ENCODE assay signal across 1 cellular context in the genomic region with DNA sequence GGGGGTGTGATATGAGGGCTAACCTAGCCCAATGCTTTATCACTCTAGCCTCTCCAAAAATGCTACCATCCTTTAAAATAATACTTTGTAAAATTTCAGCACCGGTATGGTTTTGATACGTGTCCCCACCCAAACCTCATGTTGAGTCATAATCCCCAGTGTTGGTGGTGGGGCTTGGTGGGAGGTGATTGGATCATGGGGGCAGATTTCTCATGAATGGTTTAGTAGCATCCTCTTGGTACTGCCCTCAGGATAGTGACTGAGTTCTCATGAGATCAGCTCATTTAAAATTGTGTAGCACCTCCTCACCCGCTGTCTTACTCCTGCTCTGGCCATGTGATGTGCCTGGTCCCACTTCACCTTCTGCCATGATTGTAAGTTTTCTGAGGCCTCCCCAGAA.
TF ChIP-seq lines count a peak whose summit lies in the region.

No MANE protein-coding gene starts in this region.

TF ChIP-seq in SK-N-SH, 30 proteins besides CTCF, POLR2A, EP300 and RAD21:
- TF ChIP-seq SMC3 (IDR thresholded peaks at IDR 0.05; ENCODE audit: low read depth, low read length) (no peak), TEAD4 (IDR thresholded peaks at IDR 0.05; ENCODE audit: borderline replicate concordance, insufficient read depth) (no peak), SIN3A (IDR thresholded peaks at IDR 0.05; ENCODE audit: borderline replicate concordance, low read depth, low read length) (no peak), ELF1 (IDR thresholded peaks at IDR 0.05) (no peak), FOSL2 (IDR thresholded peaks at IDR 0.05; ENCODE audit: borderline replicate concordance, low read depth) (no peak), FOXM1 (IDR thresholded peaks at IDR 0.05; ENCODE audit: low read depth) (no peak), YY1 (IDR thresholded peaks at IDR 0.05; ENCODE audit: low read depth) (no peak), TCF12 (IDR thresholded peaks at IDR 0.05) (no peak), RCOR1 (IDR thresholded peaks at IDR 0.05; ENCODE audit: low read length) (no peak), NFIC (IDR thresholded peaks at IDR 0.05; ENCODE audit: borderline replicate concordance) (no peak), MXI1 (IDR thresholded peaks at IDR 0.05; ENCODE audit: low read depth, low read length) (no peak), RXRA (IDR thresholded peaks at IDR 0.05; ENCODE audit: borderline replicate concordance, low read depth) (no peak), NRF1 (IDR thresholded peaks at IDR 0.05; ENCODE audit: low read depth, low read length) (no peak), GATA2 (CRISPR knock-in tag; IDR thresholded peaks at IDR 0.05) (no peak), TAF1 (IDR thresholded peaks at IDR 0.05; ENCODE audit: borderline replicate concordance, low read depth, low read length) (no peak)
- TF ChIP-seq, protein P1, sequence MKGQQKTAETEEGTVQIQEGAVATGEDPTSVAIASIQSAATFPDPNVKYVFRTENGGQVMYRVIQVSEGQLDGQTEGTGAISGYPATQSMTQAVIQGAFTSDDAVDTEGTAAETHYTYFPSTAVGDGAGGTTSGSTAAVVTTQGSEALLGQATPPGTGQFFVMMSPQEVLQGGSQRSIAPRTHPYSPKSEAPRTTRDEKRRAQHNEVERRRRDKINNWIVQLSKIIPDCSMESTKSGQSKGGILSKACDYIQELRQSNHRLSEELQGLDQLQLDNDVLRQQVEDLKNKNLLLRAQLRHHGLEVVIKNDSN (IDR thresholded peaks at IDR 0.05; ENCODE audit: borderline replicate concordance, low read depth) = no peak
- TF ChIP-seq, protein P2, sequence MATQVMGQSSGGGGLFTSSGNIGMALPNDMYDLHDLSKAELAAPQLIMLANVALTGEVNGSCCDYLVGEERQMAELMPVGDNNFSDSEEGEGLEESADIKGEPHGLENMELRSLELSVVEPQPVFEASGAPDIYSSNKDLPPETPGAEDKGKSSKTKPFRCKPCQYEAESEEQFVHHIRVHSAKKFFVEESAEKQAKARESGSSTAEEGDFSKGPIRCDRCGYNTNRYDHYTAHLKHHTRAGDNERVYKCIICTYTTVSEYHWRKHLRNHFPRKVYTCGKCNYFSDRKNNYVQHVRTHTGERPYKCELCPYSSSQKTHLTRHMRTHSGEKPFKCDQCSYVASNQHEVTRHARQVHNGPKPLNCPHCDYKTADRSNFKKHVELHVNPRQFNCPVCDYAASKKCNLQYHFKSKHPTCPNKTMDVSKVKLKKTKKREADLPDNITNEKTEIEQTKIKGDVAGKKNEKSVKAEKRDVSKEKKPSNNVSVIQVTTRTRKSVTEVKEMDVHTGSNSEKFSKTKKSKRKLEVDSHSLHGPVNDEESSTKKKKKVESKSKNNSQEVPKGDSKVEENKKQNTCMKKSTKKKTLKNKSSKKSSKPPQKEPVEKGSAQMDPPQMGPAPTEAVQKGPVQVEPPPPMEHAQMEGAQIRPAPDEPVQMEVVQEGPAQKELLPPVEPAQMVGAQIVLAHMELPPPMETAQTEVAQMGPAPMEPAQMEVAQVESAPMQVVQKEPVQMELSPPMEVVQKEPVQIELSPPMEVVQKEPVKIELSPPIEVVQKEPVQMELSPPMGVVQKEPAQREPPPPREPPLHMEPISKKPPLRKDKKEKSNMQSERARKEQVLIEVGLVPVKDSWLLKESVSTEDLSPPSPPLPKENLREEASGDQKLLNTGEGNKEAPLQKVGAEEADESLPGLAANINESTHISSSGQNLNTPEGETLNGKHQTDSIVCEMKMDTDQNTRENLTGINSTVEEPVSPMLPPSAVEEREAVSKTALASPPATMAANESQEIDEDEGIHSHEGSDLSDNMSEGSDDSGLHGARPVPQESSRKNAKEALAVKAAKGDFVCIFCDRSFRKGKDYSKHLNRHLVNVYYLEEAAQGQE (IDR thresholded peaks at IDR 0.05; ENCODE audit: low read depth, low read length) = no peak
